8 cellular contexts compared by ENCODE assay signal in genomic region chr21:36059823-36060158, GRCh38. TPM values are rescaled to one million over a fixed set of nuclear protein-coding genes. Genes with fewer than 3 reads are reported as not detected.
DNase-seq lines count a peak whose midpoint lies in the region; ATAC-seq and TF ChIP-seq lines count a peak whose summit lies in the region.

No MANE protein-coding gene starts in this region.

- WGBS in mammary epithelial cell (ENCODE audit: low coverage, missing lambda C conversion rate) = 1% methylated on average over 23 of the region's 34 CpGs

- H3K9ac ChIP-seq in mammary epithelial cell (ENCODE audit: insufficient read depth, low read length) = peak overlapping the region; percentile 67

- peaks cover 40% of the 10 kb centered on the region for H3K36me3 Mint-ChIP-seq in activated naive CD4-positive, alpha-beta T cell treated with anti-CD3 and anti-CD28 coated beads, Interleukin-2, amount 10 ng/mL, durations not matched to agents 7 days and 5 days

- H3K9me3 Mint-ChIP-seq in activated naive CD4-positive, alpha-beta T cell treated with anti-CD3 and anti-CD28 coated beads, Interleukin-2, amount 10 ng/mL, durations not matched to agents 7 days and 5 days = no peaks in the 10 kb centered on the region

- CTCF ChIA-PET in activated naive CD4-positive, alpha-beta T cell treated with anti-CD3 and anti-CD28 coated beads, Interleukin-2, amount 10 ng/mL, durations not matched to agents 7 days and 5 days (lab: Charles Lee) = interaction anchor here (1.0 to 2.1 kb wide), 3 partner anchors 44 to 260 kb away, joined by 3 to 7 read pairs (median 5); partner anchors contain the start of gene MORC3
- CTCF ChIA-PET in mammary epithelial cell (lab: Charles Lee; ENCODE audit: low non-redundant PET) = no interaction called here

- H3K4me3 ChIP-seq in mammary epithelial cell (replicated peaks in 1 of 3; ENCODE audit: insufficient read depth in 1 of 3, low read depth in 2 of 3, low read length in 3 of 3) (peak overlapping the region; percentile 62 to 95 (median 85)), left lung (peak overlapping the region; percentile 90 to 97), thoracic aorta (peak overlapping the region; percentile 83)

- TF ChIP-seq CTCF in mammary epithelial cell (conservative IDR thresholded peaks at IDR 0.05 in 1 of 2, IDR thresholded peaks at IDR 0.05 in 1 of 2; ENCODE audit: extremely low read depth in 1 of 2, insufficient read depth in 1 of 2, low read depth in 1 of 2, low read length in 2 of 2) = no peak
- no peak for TF ChIP-seq CTCF in left lung (IDR thresholded peaks at IDR 0.05)
- TF ChIP-seq CTCF in thoracic aorta (IDR thresholded peaks at IDR 0.05) = no peak

- peaks cover 30% of the 10 kb centered on the region for H3K79me2 ChIP-seq in mammary epithelial cell (ENCODE audit: insufficient read depth, low read length)

- H3K4me2 ChIP-seq in mammary epithelial cell (ENCODE audit: insufficient read depth, low read depth, low read length) = peak overlapping the region; percentile 87

- no peaks in the 10 kb centered on the region for H3K27me3 ChIP-seq in mammary epithelial cell (ENCODE audit: insufficient read depth, low read length)
- H3K27me3 ChIP-seq in left lung = no peaks in the 10 kb centered on the region
- H3K27me3 ChIP-seq in thoracic aorta (replicated peaks; ENCODE audit: insufficient read depth) = no peaks in the 10 kb centered on the region

- dilution Hi-C loops in mammary epithelial cell (cut with HindIII; ENCODE audit: low sequenced_read_pairs) = no loop called here

- peaks cover 14% of the 10 kb centered on the region for H3K36me3 ChIP-seq in mammary epithelial cell (ENCODE audit: insufficient read depth, low read length)
- peaks cover 8 to 36% of the 10 kb centered on the region in 2 donors for H3K36me3 ChIP-seq in left lung
- peaks cover 16% of the 10 kb centered on the region for H3K36me3 ChIP-seq in thoracic aorta

- intact Hi-C loops in mammary epithelial cell (cut with micrococcal nuclease) (loop anchor here (1.0 to 5.0 kb wide), 2 partner anchors 53 to 1122 kb away; no protein-coding TSS in a partner anchor), left lung (cut with DNase I) (no loop called here)

- in situ Hi-C loops in mammary epithelial cell (cut with MboI; ENCODE audit: low sequenced_read_pairs in 2 of 2) = no loop called here

- peaks cover 41% of the 10 kb centered on the region for H3K4me1 Mint-ChIP-seq in activated naive CD4-positive, alpha-beta T cell treated with anti-CD3 and anti-CD28 coated beads, Interleukin-2, amount 10 ng/mL, durations not matched to agents 7 days and 5 days

- H3K9me3 ChIP-seq in mammary epithelial cell (replicated peaks; ENCODE audit: insufficient read depth, low read length) (no peaks in the 10 kb centered on the region), left lung (no peaks in the 10 kb centered on the region), thoracic aorta (no peaks in the 10 kb centered on the region)

- peak; percentile 49 for DNase-seq in activated naive CD4-positive, alpha-beta T cell treated with anti-CD3 and anti-CD28 coated beads, Interleukin-2, amount 10 ng/mL, durations not matched to agents 7 days and 5 days
- DNase-seq in activated naive CD4-positive, alpha-beta T cell treated with anti-CD3 and anti-CD28 coated beads, Interleukin-2, amount 50 U/mL, for 16 hours = no peak
- peak; percentile 12 for DNase-seq in NCI-H460 (ENCODE audit: extremely low read depth, low read depth)
- no peak for DNase-seq in mammary epithelial cell
- peak; percentile 58 to 85 for DNase-seq in left lung
- peak; percentile 17 for DNase-seq in thoracic aorta (ENCODE audit: low spot score)
- no peak for DNase-seq in NCI-H1092 treated with DMSO at 0.1 percent for 48 hours (lab: John Stamatoyannopoulos, UW)

- H3K27ac ChIP-seq in mammary epithelial cell (ENCODE audit: insufficient read depth, low read depth, low read length) (peak overlapping the region; percentile 74), left lung (peak overlapping the region; percentile 87 to 97), thoracic aorta (peak overlapping the region; percentile 87)

- H3K4me1 ChIP-seq in mammary epithelial cell (ENCODE audit: insufficient read depth, low read length) = peaks cover 11% of the 10 kb centered on the region
- peaks cover 5 to 29% of the 10 kb centered on the region in 2 donors for H3K4me1 ChIP-seq in left lung
- H3K4me1 ChIP-seq in thoracic aorta (ENCODE audit: control insufficient read depth in 1 of 2, low read depth in 2 of 2) = peaks cover 9% of the 10 kb centered on the region in 2 donors

- ATAC-seq in HG02623 (IDR thresholded peaks at IDR 0.05; ENCODE audit: unreplicated experiment) = peak; percentile 19
- ATAC-seq in left lung = peak; percentile 70
- peak; percentile 33 for ATAC-seq in thoracic aorta (ENCODE audit: insufficient number of reproducible peaks, low FRiP score, low read depth)

- no peaks in the 10 kb centered on the region for H4K20me1 ChIP-seq in mammary epithelial cell (ENCODE audit: insufficient read depth, low read length)

- peak overlapping the region; percentile 93 for H3K4me3 Mint-ChIP-seq in activated naive CD4-positive, alpha-beta T cell treated with anti-CD3 and anti-CD28 coated beads, Interleukin-2, amount 10 ng/mL, durations not matched to agents 7 days and 5 days

- BruUV-seq in mammary epithelial cell (replicated peaks; lab: Mats Ljungman, UMichigan) = no TSS peak

- peaks cover 13% of the 10 kb centered on the region for H3K27me3 Mint-ChIP-seq in activated naive CD4-positive, alpha-beta T cell treated with anti-CD3 and anti-CD28 coated beads, Interleukin-2, amount 10 ng/mL, durations not matched to agents 7 days and 5 days

- H2AFZ ChIP-seq in mammary epithelial cell (ENCODE audit: low read depth, low read length) = peak overlapping the region; percentile 90

- H3K27ac Mint-ChIP-seq in activated naive CD4-positive, alpha-beta T cell treated with anti-CD3 and anti-CD28 coated beads, Interleukin-2, amount 10 ng/mL, durations not matched to agents 7 days and 5 days = peak overlapping the region; percentile 99

RNA-seq across cellular contexts. Expression of gene SETD4, which starts 0.5 kb away (rescaled TPM):
- 12.6 and 13.1 TPM in 2 replicates for total RNA-seq in NCI-H460 (2014; rRNA removed; shearing (Covaris generic))
- polyA plus RNA-seq in NCI-H460 (2014; cell fraction: nucleus; rRNA removed) = 30.6 and 30.7 TPM in 2 replicates
- total RNA-seq in mammary epithelial cell = 10 to 100 TPM; 21.3 to 29.5 TPM
- 9.9 TPM for polyA plus RNA-seq in mammary epithelial cell
- polyA minus RNA-seq in mammary epithelial cell = 21.0 TPM
- 10 to 100 TPM; 16.6 to 21.3 TPM for total RNA-seq in left lung
- total RNA-seq in thoracic aorta = 10 to 100 TPM; 14.1 to 18.3 TPM

RNA-seq across cellular contexts. Expression of gene CBR1, which starts 10.0 kb away (rescaled TPM):
- total RNA-seq in NCI-H460 (2014; rRNA removed; shearing (Covaris generic)) = 140 and 176 TPM in 2 replicates
- polyA plus RNA-seq in NCI-H460 (2014; cell fraction: nucleus; rRNA removed) = 441 and 555 TPM in 2 replicates
- total RNA-seq in mammary epithelial cell (100 to 1,000 TPM in 1 of 2 donors, 10 to 100 TPM in 1; 95.0 to 105 TPM), left lung (10 to 100 TPM; 64.1 to 83.4 TPM), thoracic aorta (100 to 1,000 TPM; 174 to 186 TPM)
- 267 TPM for polyA plus RNA-seq in mammary epithelial cell
- 93.5 TPM for polyA minus RNA-seq in mammary epithelial cell

Comparison
In these comparisons a context has a peak if more than half of its experiments do, and no peak if none do; other contexts are left out.
1. DNase-seq: peak in activated naive CD4-positive, alpha-beta T cell treated with anti-CD3 and anti-CD28 coated beads, Interleukin-2, amount 10 ng/mL, durations not matched to agents 7 days and 5 days (single experiment), NCI-H460 (single experiment), left lung (2 of 2) and thoracic aorta (single experiment); none in activated naive CD4-positive, alpha-beta T cell treated with anti-CD3 and anti-CD28 coated beads, Interleukin-2, amount 50 U/mL, for 16 hours (single experiment), mammary epithelial cell (single experiment) and NCI-H1092 treated with DMSO at 0.1 percent for 48 hours (single experiment).
2. ATAC-seq: peak in every context shown above with its lines; median percentile 70 in left lung; 33 in thoracic aorta; 19 in HG02623.
3. Peak in every context shown above with its lines, with median percentiles within 50 percentile points of each other: H3K27ac ChIP-seq and H3K4me3 ChIP-seq.